Comparison of ENCODE assay signal across 8 cellular contexts in the genomic region with DNA sequence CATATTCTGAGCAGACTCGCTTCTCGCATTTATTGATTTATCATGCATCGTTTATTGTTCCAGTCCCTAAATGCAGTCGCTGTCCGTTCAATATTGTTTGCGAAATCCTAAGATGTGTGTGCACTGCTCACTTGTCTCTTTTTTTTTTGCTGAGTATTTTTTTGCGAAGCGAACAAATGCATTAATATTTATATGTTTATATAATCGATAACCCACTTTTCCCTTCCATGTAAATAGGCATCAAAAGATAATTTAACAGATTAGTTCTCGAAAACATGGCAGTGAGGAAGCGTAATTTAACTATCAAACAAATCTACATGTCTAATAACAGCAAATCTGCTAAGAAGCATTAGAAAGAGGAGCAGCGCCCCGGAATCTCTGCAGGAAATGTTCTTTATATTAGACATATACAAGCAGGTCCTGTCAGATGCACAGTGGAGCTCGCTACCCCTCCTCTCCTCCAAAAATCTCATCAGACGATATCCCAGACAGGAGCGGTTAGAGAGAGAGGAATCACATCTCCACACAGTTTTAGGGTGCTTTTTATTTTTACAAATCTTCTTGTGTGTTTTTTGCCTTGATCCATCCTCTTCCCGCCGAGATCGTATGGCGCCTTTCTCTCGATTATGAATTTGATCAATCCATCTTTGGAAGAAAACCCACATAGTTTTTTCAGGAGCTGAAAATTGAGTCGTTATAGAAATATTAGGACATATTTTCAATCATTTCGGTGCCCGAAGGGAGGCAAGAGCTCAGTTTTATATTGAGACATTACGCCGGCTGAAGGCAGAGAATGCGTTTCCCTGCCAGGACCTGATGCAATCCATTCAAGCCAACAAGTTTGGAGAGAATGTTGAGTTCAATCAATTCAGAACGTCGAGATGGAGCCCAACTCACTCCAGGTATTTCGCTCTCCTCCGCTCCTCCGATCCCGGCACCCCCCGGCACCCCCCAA. TPM values are rescaled to one million over a fixed set of nuclear protein-coding genes. Genes with fewer than 3 reads are reported as not detected.
DNase-seq lines count a peak whose midpoint lies in the region; ATAC-seq and TF ChIP-seq lines count a peak whose summit lies in the region.

A gene with protein sequence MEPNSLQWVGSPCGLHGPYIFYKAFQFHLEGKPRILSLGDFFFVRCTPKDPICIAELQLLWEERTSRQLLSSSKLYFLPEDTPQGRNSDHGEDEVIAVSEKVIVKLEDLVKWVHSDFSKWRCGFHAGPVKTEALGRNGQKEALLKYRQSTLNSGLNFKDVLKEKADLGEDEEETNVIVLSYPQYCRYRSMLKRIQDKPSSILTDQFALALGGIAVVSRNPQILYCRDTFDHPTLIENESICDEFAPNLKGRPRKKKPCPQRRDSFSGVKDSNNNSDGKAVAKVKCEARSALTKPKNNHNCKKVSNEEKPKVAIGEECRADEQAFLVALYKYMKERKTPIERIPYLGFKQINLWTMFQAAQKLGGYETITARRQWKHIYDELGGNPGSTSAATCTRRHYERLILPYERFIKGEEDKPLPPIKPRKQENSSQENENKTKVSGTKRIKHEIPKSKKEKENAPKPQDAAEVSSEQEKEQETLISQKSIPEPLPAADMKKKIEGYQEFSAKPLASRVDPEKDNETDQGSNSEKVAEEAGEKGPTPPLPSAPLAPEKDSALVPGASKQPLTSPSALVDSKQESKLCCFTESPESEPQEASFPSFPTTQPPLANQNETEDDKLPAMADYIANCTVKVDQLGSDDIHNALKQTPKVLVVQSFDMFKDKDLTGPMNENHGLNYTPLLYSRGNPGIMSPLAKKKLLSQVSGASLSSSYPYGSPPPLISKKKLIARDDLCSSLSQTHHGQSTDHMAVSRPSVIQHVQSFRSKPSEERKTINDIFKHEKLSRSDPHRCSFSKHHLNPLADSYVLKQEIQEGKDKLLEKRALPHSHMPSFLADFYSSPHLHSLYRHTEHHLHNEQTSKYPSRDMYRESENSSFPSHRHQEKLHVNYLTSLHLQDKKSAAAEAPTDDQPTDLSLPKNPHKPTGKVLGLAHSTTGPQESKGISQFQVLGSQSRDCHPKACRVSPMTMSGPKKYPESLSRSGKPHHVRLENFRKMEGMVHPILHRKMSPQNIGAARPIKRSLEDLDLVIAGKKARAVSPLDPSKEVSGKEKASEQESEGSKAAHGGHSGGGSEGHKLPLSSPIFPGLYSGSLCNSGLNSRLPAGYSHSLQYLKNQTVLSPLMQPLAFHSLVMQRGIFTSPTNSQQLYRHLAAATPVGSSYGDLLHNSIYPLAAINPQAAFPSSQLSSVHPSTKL (plus strand): TSS at position 871 of the 955 bp plus-strand sequence. CDS start 11 bp downstream, at position 882.

- BruUV-seq in PC-9 (replicated peaks; lab: Mats Ljungman, UMichigan), result no TSS peak

- H3K36me3 ChIP-seq in CD4-positive, alpha-beta memory T cell (ENCODE audit: insufficient read depth, low read length), result no peaks in the 10 kb centered on the region
- no peaks in the 10 kb centered on the region for H3K36me3 ChIP-seq in PC-9 (ENCODE audit: low read depth)
- no peaks in the 10 kb centered on the region for H3K36me3 ChIP-seq in gastroesophageal sphincter

- no peaks in the 10 kb centered on the region for H3K9me3 ChIP-seq in CD4-positive, alpha-beta memory T cell (ENCODE audit: control insufficient read depth in 1 of 2, low read length in 2 of 2)
- H3K9me3 ChIP-seq in PC-9 (ENCODE audit: insufficient read depth, low read depth), result no peaks in the 10 kb centered on the region
- no peaks in the 10 kb centered on the region for H3K9me3 ChIP-seq in gastroesophageal sphincter

- peaks cover 53% of the 10 kb centered on the region for H3K4me1 ChIP-seq in CD4-positive, alpha-beta memory T cell (ENCODE audit: insufficient read depth, low read length)
- H3K4me1 ChIP-seq in PC-9 (replicated peaks; ENCODE audit: insufficient read depth) (peaks cover 38% of the 10 kb centered on the region), gastroesophageal sphincter (peaks cover 8 to 55% (median 18%) of the 10 kb centered on the region in 3 donors)

- no peaks in the 10 kb centered on the region for H3K9me2 ChIP-seq in PC-9 (ENCODE audit: insufficient read depth)

- peaks cover 0 to 5% (median 0%) of the 10 kb centered on the region in 8 donors for H3K9me3 Mint-ChIP-seq in CD4-positive, alpha-beta memory T cell
- H3K9me3 Mint-ChIP-seq in HFFc6 (no peaks in the 10 kb centered on the region), nephron (no peaks in the 10 kb centered on the region)
- H3K9me3 Mint-ChIP-seq in activated naive CD8-positive, alpha-beta T cell (ENCODE audit: low read depth), result no peaks in the 10 kb centered on the region

- intact Hi-C loops in CD4-positive, alpha-beta memory T cell (cut with micrococcal nuclease), result loop anchor here (1.0 to 5.0 kb wide), 4 partner anchors 149 to 1231 kb away; partner anchors contain the start of genes EGR2 and NRBF2
- intact Hi-C loops in PC-9 (cut with micrococcal nuclease; ENCODE audit: unreplicated experiment), result loop anchor here (1.0 to 10.0 kb wide), 9 partner anchors 64 to 1184 kb away; no protein-coding TSS in a partner anchor

- H3K27me3 Mint-ChIP-seq in CD4-positive, alpha-beta memory T cell, result no peaks in the 10 kb centered on the region
- peaks cover 2% of the 10 kb centered on the region for H3K27me3 Mint-ChIP-seq in HFFc6 (ENCODE audit: insufficient read depth)
- no peaks in the 10 kb centered on the region for H3K27me3 Mint-ChIP-seq in activated naive CD8-positive, alpha-beta T cell
- peaks cover 5% of the 10 kb centered on the region for H3K27me3 Mint-ChIP-seq in nephron (ENCODE audit: low read depth)

- H3F3A ChIP-seq in PC-9 (ENCODE audit: insufficient read depth, low read depth), result peaks cover 56% of the 10 kb centered on the region

- H3K27ac ChIP-seq in CD4-positive, alpha-beta memory T cell (ENCODE audit: low read depth, low read length), result peak within 1 kb of the TSS; percentile 80
- peak within 1 kb of the TSS; percentile 83 for H3K27ac ChIP-seq in PC-9
- peak within 1 kb of the TSS; percentile 95 to 99 (median 96) for H3K27ac ChIP-seq in gastroesophageal sphincter

- peak; percentile 60 to 76 (median 66) for DNase-seq in CD4-positive, alpha-beta memory T cell
- DNase-seq in HFFc6, result peak; percentile 51
- DNase-seq in PC-9, result peak; percentile 48 to 64
- no peak for DNase-seq in ureter (ENCODE audit: low spot score)

- peaks cover 0 to 34% of the 10 kb centered on the region in 2 donors for H3K36me3 Mint-ChIP-seq in CD4-positive, alpha-beta memory T cell
- H3K36me3 Mint-ChIP-seq in HFFc6 (ENCODE audit: low read depth) (peaks cover 15% of the 10 kb centered on the region), nephron (ENCODE audit: low read depth) (no peaks in the 10 kb centered on the region)
- H3K36me3 Mint-ChIP-seq in activated naive CD8-positive, alpha-beta T cell, result no peaks in the 10 kb centered on the region

- peak within 1 kb of the TSS; percentile 84 to 99 (median 95) for H3K27ac Mint-ChIP-seq in CD4-positive, alpha-beta memory T cell
- H3K27ac Mint-ChIP-seq in HFFc6 (peak within 1 kb of the TSS; percentile 96), nephron (peak within 1 kb of the TSS; percentile 98 to 100 (median 100))
- peak within 1 kb of the TSS; percentile 96 for H3K27ac Mint-ChIP-seq in activated naive CD8-positive, alpha-beta T cell

- H3K4me3 Mint-ChIP-seq in CD4-positive, alpha-beta memory T cell, result peak within 1 kb of the TSS; percentile 86 to 96 (median 93)
- peak within 1 kb of the TSS; percentile 93 for H3K4me3 Mint-ChIP-seq in HFFc6
- H3K4me3 Mint-ChIP-seq in activated naive CD8-positive, alpha-beta T cell, result peak within 1 kb of the TSS; percentile 93
- H3K4me3 Mint-ChIP-seq in nephron, result peak within 1 kb of the TSS; percentile 93 to 100 (median 96)

- TF ChIP-seq CTCF in HFFc6 (IDR thresholded peaks at IDR 0.05), result no peak
- peak; percentile 20; the same call in 1 of the 2 replicates for TF ChIP-seq CTCF in PC-9 (conservative IDR thresholded peaks at IDR 0.05)
- TF ChIP-seq CTCF in gastroesophageal sphincter (IDR thresholded peaks at IDR 0.05), result no peak
- peak in 1 of 3 experiments; percentile 9 for TF ChIP-seq CTCF in nephron (IDR thresholded peaks at IDR 0.05; ENCODE audit: unreplicated experiment in 3 of 3)

- no peaks in the 10 kb centered on the region for H3K27me3 ChIP-seq in CD4-positive, alpha-beta memory T cell (ENCODE audit: insufficient read depth, low read length)
- no peaks in the 10 kb centered on the region for H3K27me3 ChIP-seq in PC-9 (ENCODE audit: insufficient read depth, low read depth)
- H3K27me3 ChIP-seq in gastroesophageal sphincter, result no peaks in the 10 kb centered on the region

- TF ChIP-seq EP300 in gastroesophageal sphincter (IDR thresholded peaks at IDR 0.05), result no peak

- ATAC-seq in gastroesophageal sphincter, result no peak
- no peak for ATAC-seq in GM21367 (IDR thresholded peaks at IDR 0.05; ENCODE audit: unreplicated experiment)

- peak within 1 kb of the TSS; percentile 63 to 88 for H3K4me3 ChIP-seq in CD4-positive, alpha-beta memory T cell (ENCODE audit: low read length in 2 of 2)
- H3K4me3 ChIP-seq in PC-9 (peak within 1 kb of the TSS; percentile 76), gastroesophageal sphincter (peak within 1 kb of the TSS; percentile 72 to 89)

- H3K79me2 ChIP-seq in PC-9 (ENCODE audit: low read depth), result peaks cover 15% of the 10 kb centered on the region

- H3K4me2 ChIP-seq in PC-9, result peak within 1 kb of the TSS; percentile 91

- POLR2A ChIA-PET in CD4-positive, alpha-beta memory T cell (lab: Charles Lee; ENCODE audit: partially characterized antibody), result interaction anchor here (0.7 to 8.4 kb wide), 33 partner anchors 11 to 1232 kb away, joined by 3 to 251 read pairs (median 7); partner anchors contain the start of genes ADO and NRBF2
- POLR2A ChIA-PET in PC-9 (lab: Charles Lee; ENCODE audit: unreplicated experiment), result interaction anchor here (0.7 to 0.8 kb wide), 2 partner anchors 59 to 955 kb away, joined by 4 to 5 read pairs; no protein-coding TSS in a partner anchor

- H2AFZ ChIP-seq in PC-9, result peak within 1 kb of the TSS; percentile 96

- CTCF ChIA-PET in CD4-positive, alpha-beta memory T cell (lab: Charles Lee; ENCODE audit: partially characterized antibody), result interaction anchor here (0.7 to 12.7 kb wide), 18 partner anchors 9 to 347 kb away, joined by 3 to 228 read pairs (median 7); no protein-coding TSS in a partner anchor
- CTCF ChIA-PET in PC-9 (lab: Charles Lee), result interaction anchor here (0.7 to 1.1 kb wide), 3 partner anchors 66 to 322 kb away, joined by 3 to 6 read pairs (median 3); no protein-coding TSS in a partner anchor

- no peaks in the 10 kb centered on the region for H4K20me1 ChIP-seq in PC-9 (ENCODE audit: insufficient read depth)

- 0 to 2% methylated on average over 31 to 33 of the region's 34 CpGs for WGBS in gastroesophageal sphincter (ENCODE audit: low coverage in 1 of 2), 2 donors

- peaks cover 32 to 68% (median 48%) of the 10 kb centered on the region in 4 donors for H3K4me1 Mint-ChIP-seq in CD4-positive, alpha-beta memory T cell
- H3K4me1 Mint-ChIP-seq in HFFc6 (ENCODE audit: low read depth) (peaks cover 59% of the 10 kb centered on the region), nephron (peaks cover 55% of the 10 kb centered on the region)
- H3K4me1 Mint-ChIP-seq in activated naive CD8-positive, alpha-beta T cell (ENCODE audit: low read depth), result peaks cover 59% of the 10 kb centered on the region

- no peak for TF ChIP-seq POLR2A in gastroesophageal sphincter (IDR thresholded peaks at IDR 0.05)

RNA-seq across cellular contexts. Expression of the gene that starts here (rescaled TPM):
- 10 to 100 TPM; 41.9 TPM for total RNA-seq in CD4-positive, alpha-beta memory T cell
- polyA plus RNA-seq in CD4-positive, alpha-beta memory T cell, result 10 to 100 TPM; 30.9 to 49.6 TPM
- total RNA-seq in HFFc6 (2021; fragmentation: NEBNext Ultra II Directional; extraction: Animal tissue kit (Norgen Biotek cat#: 25700)), result 100 to 1,000 TPM; 102 to 142 (median 131) TPM
- 7.4 and 8.5 TPM in 2 replicates for total RNA-seq in PC-9 (2021)
- 10 to 100 TPM; 34.7 to 81.4 (median 62.5) TPM for total RNA-seq in gastroesophageal sphincter
- 63.7 TPM for total RNA-seq in ureter
